In genomic region chr7:130342701-130343380, GRCh38 we compare ENCODE assay signal across 22 cellular contexts. TPM values are rescaled to one million over a fixed set of nuclear protein-coding genes. Genes with fewer than 3 reads are reported as not detected.
A peak's percentile ranks its signal among the peaks of the same experiment; 100 is the strongest.
DNase-seq lines count a peak whose midpoint lies in the region; ATAC-seq, FAIRE-seq and TF ChIP-seq lines count a peak whose summit lies in the region.
"Had no signal": no experiment of that assay in that cellular context is flagged by ENCODE, and none has a peak within 500 bp of the region (broad histone marks: within the 10 kb centered on the region; RNA-seq: fewer than 3 reads in every experiment).

No MANE protein-coding gene starts in this region.

- H3K4me2 ChIP-seq in HepG2 (ENCODE audit: low read depth, low read length): no peak overlapping the region
- H3K4me2 ChIP-seq in neural progenitor cell: no peak overlapping the region
- H3K4me2 ChIP-seq: BLaER1 treated with 17β-estradiol and CSF1 and Interleukin-3, amounts not matched to agents 10 nM and 100 nM had no signal

- H3K27ac ChIP-seq in HepG2 (ENCODE audit: extremely low read length, insufficient read depth, low read length) (no peak overlapping the region), right lobe of liver (no peak overlapping the region), neural progenitor cell (no peak overlapping the region)
- H3K27ac ChIP-seq: BLaER1 treated with 17β-estradiol and CSF1 and Interleukin-3, amounts not matched to agents 10 nM and 100 nM had no signal

- peaks cover 42% of the 10 kb centered on the region for H3K27me3 Mint-ChIP-seq in central memory CD8-positive, alpha-beta T cell
- peaks cover 8% of the 10 kb centered on the region for H3K27me3 Mint-ChIP-seq in neural progenitor cell (ENCODE audit: insufficient read depth, low read depth)

- TF ChIP-seq CTCF in HepG2 (CRISPR knock-in tag; IDR thresholded peaks at IDR 0.05): no peak
- no peak for TF ChIP-seq CTCF in right lobe of liver (IDR thresholded peaks at IDR 0.05)
- TF ChIP-seq CTCF in neural progenitor cell (IDR thresholded peaks at IDR 0.05): no peak
- TF ChIP-seq CTCF in GM10266 (IDR thresholded peaks at IDR 0.05; ENCODE audit: control insufficient read depth, insufficient read depth, low read depth, missing control alignments): no peak

- 3% methylated on average over 3 of the region's 3 CpGs for WGBS in HepG2 (ENCODE audit: low lambda C conversion rate)
- 68% methylated on average over 3 of the region's 3 CpGs for WGBS in right lobe of liver (ENCODE audit: insufficient coverage, low coverage, low lambda C conversion rate, missing lambda C conversion rate)

- H4K20me1 ChIP-seq in HepG2 (ENCODE audit: insufficient read depth, low read length) (no peaks in the 10 kb centered on the region), neural progenitor cell (ENCODE audit: low read depth) (no peaks in the 10 kb centered on the region)
- H4K20me1 ChIP-seq: BLaER1 treated with 17β-estradiol and CSF1 and Interleukin-3, amounts not matched to agents 10 nM and 100 nM had no signal

- intact Hi-C loops in HepG2 (cut with micrococcal nuclease; ENCODE audit: unreplicated experiment) (no loop called here), right lobe of liver (cut with DNase I) (no loop called here)

- BruUV-seq in HepG2 (replicated peaks; lab: Mats Ljungman, UMichigan): no TSS peak

- no peaks in the 10 kb centered on the region for H3K9me3 Mint-ChIP-seq in central memory CD8-positive, alpha-beta T cell
- peaks cover 8% of the 10 kb centered on the region for H3K9me3 Mint-ChIP-seq in neural progenitor cell
- H3K9me3 Mint-ChIP-seq: CD8-positive, alpha-beta memory T cell had no signal

- H3K27me3 ChIP-seq in HepG2 (ENCODE audit: control insufficient read depth in 1 of 2, insufficient read depth in 2 of 2, low read length in 2 of 2): peaks cover 0 to 1% of the 10 kb centered on the region in 2 experiments; a peak in 1 of 5 replicates
- no peaks in the 10 kb centered on the region for H3K27me3 ChIP-seq in right lobe of liver
- no peaks in the 10 kb centered on the region for H3K27me3 ChIP-seq in neural progenitor cell
- H3K27me3 ChIP-seq: BLaER1 treated with 17β-estradiol and CSF1 and Interleukin-3, amounts not matched to agents 10 nM and 100 nM had no signal

- H3K4me3 Mint-ChIP-seq in central memory CD8-positive, alpha-beta T cell: no peak overlapping the region
- no peak overlapping the region for H3K4me3 Mint-ChIP-seq in neural progenitor cell
- H3K4me3 Mint-ChIP-seq: CD4-positive, CD25-positive, alpha-beta regulatory T cell; CD8-positive, alpha-beta memory T cell had no signal

- FAIRE-seq in HepG2 (lab: Jason Lieb, UNC): no peak
- FAIRE-seq: D721Med, GM12878, GM19239 had no signal

- DNase-seq in HepG2 (ENCODE audit: low spot score): no peak
- DNase-seq in right lobe of liver: no peak
- peak; percentile 35 for DNase-seq in SW480 (ENCODE audit: low spot score)
- DNase-seq in central memory CD8-positive, alpha-beta T cell (ENCODE audit: low spot score in 2 of 2): no peak
- DNase-seq in neural progenitor cell (ENCODE audit: low spot score): no peak
- DNase-seq in GM10266 (ENCODE audit: extremely low spot score): no peak
- no peak for DNase-seq in CD1c-positive myeloid dendritic cell (ENCODE audit: extremely low spot score)
- DNase-seq in effector CD8-positive, alpha-beta T cell (lab: John Stamatoyannopoulos, UW): no peak
- DNase-seq: 8988T; CD4-positive, CD25-positive, alpha-beta regulatory T cell; CD8-positive, alpha-beta memory T cell; COR-L47; DMS79 treated with DMSO at 0.1 percent for 48 hours; GF-D8 had no signal

- no peak for TF ChIP-seq RAD21 in HepG2 (CRISPR knock-in tag; IDR thresholded peaks at IDR 0.05)

- POLR2A ChIA-PET in HepG2 (lab: Yijun Ruan, JAX): no interaction called here

- peaks cover 6% of the 10 kb centered on the region; the same call in 1 of the 2 replicates for H3K4me1 ChIP-seq in HepG2 (ENCODE audit: insufficient read depth, low read length)
- no peaks in the 10 kb centered on the region for H3K4me1 ChIP-seq in right lobe of liver
- peaks cover 34% of the 10 kb centered on the region for H3K4me1 ChIP-seq in neural progenitor cell
- H3K4me1 ChIP-seq: BLaER1 treated with 17β-estradiol and CSF1 and Interleukin-3, amounts not matched to agents 10 nM and 100 nM had no signal

- H2AFZ ChIP-seq in HepG2 (ENCODE audit: low read length) (no peak overlapping the region), neural progenitor cell (replicated peaks) (no peak overlapping the region)

- no peaks in the 10 kb centered on the region for H3K4me1 Mint-ChIP-seq in central memory CD8-positive, alpha-beta T cell
- peaks cover 51% of the 10 kb centered on the region for H3K4me1 Mint-ChIP-seq in neural progenitor cell
- H3K4me1 Mint-ChIP-seq: CD8-positive, alpha-beta memory T cell had no signal

- TF ChIP-seq EP300 in HepG2 (IDR thresholded peaks at IDR 0.05; ENCODE audit: low read depth in 2 of 2, low read length in 2 of 2) (no peak), HepG2 (CRISPR knock-in tag; IDR thresholded peaks at IDR 0.05; ENCODE audit: borderline replicate concordance) (no peak)

- H3K9me3 ChIP-seq in HepG2 (ENCODE audit: low read length) (no peaks in the 10 kb centered on the region), right lobe of liver (no peaks in the 10 kb centered on the region), neural progenitor cell (ENCODE audit: low read depth) (no peaks in the 10 kb centered on the region)
- H3K9me3 ChIP-seq: BLaER1 treated with 17β-estradiol and CSF1 and Interleukin-3, amounts not matched to agents 10 nM and 100 nM; HAP-1 had no signal

- peaks cover 24% of the 10 kb centered on the region for H3F3A ChIP-seq in neural progenitor cell (ENCODE audit: low read depth)

- H3K4me3 ChIP-seq in HepG2 (replicated peaks in 1 of 3; ENCODE audit: insufficient read depth in 1 of 3, low read depth in 2 of 3, low read length in 3 of 3): no peak overlapping the region
- no peak overlapping the region for H3K4me3 ChIP-seq in right lobe of liver
- H3K4me3 ChIP-seq in neural progenitor cell: no peak overlapping the region
- H3K4me3 ChIP-seq: BLaER1 treated with 17β-estradiol and CSF1 and Interleukin-3, amounts not matched to agents 10 nM and 100 nM; GM12878; HAP-1 had no signal

- TF ChIP-seq POLR2A in HepG2 (IDR thresholded peaks at IDR 0.05; ENCODE audit: insufficient read depth in 1 of 2, low read depth in 2 of 2, low read length in 2 of 2) (no peak), right lobe of liver (IDR thresholded peaks at IDR 0.05) (no peak)

- H3K79me2 ChIP-seq in HepG2 (ENCODE audit: insufficient read depth, low read length): no peaks in the 10 kb centered on the region
- H3K79me2 ChIP-seq in neural progenitor cell (ENCODE audit: low read depth): no peaks in the 10 kb centered on the region

- H3K36me3 ChIP-seq in HepG2 (replicated peaks in 1 of 2; ENCODE audit: control insufficient read depth in 1 of 2, insufficient read depth in 2 of 2, low read length in 2 of 2) (no peaks in the 10 kb centered on the region), right lobe of liver (no peaks in the 10 kb centered on the region), neural progenitor cell (no peaks in the 10 kb centered on the region)
- H3K36me3 ChIP-seq: BLaER1 treated with 17β-estradiol and CSF1 and Interleukin-3, amounts not matched to agents 10 nM and 100 nM; HAP-1 had no signal

- peak overlapping the region; percentile 47 for H3K27ac Mint-ChIP-seq in central memory CD8-positive, alpha-beta T cell (ENCODE audit: low read depth)
- H3K27ac Mint-ChIP-seq in neural progenitor cell: peak overlapping the region; percentile 47
- H3K27ac Mint-ChIP-seq: CD4-positive, CD25-positive, alpha-beta regulatory T cell; CD8-positive, alpha-beta memory T cell had no signal

- in situ Hi-C loops in HepG2 (cut with HindIII; ENCODE audit: extremely low pct_ligation_motif_present, low pct_unique_long_range_greater_than_20kb): no loop called here

- H3K36me3 Mint-ChIP-seq in central memory CD8-positive, alpha-beta T cell (ENCODE audit: insufficient read depth): no peaks in the 10 kb centered on the region
- no peaks in the 10 kb centered on the region for H3K36me3 Mint-ChIP-seq in neural progenitor cell
- H3K36me3 Mint-ChIP-seq: CD4-positive, CD25-positive, alpha-beta regulatory T cell; CD8-positive, alpha-beta memory T cell had no signal

- no peak for ATAC-seq in HepG2
- ATAC-seq in right lobe of liver: no peak
- no peak for ATAC-seq in central memory CD8-positive, alpha-beta T cell (replicated peaks; ENCODE audit: extremely low read depth, poor library complexity, severe bottlenecking)
- ATAC-seq: GM12878 had no signal

- CTCF ChIA-PET in HepG2 (lab: Yijun Ruan, JAX; ENCODE audit: low intra/inter-chr PET ratio, low total read pairs): no interaction called here

- no peak overlapping the region for H3K9ac ChIP-seq in HepG2 (ENCODE audit: insufficient read depth, low read depth, low read length)
- no peak overlapping the region for H3K9ac ChIP-seq in neural progenitor cell
- H3K9ac ChIP-seq: BLaER1 treated with 17β-estradiol and CSF1 and Interleukin-3, amounts not matched to agents 10 nM and 100 nM had no signal

RNA-seq across cellular contexts. Expression of gene CPA5, which starts 1.8 kb away (rescaled TPM):
- total RNA-seq in HepG2 (2016; rRNA removed; fragmentation: Illumina TruSeq; extraction: Trizol) (not detected in 2 replicates), right lobe of liver (not detected), neural progenitor cell (ENCODE audit: low replicate concordance) (0.50 TPM in 1 of 2 replicates, not detected in the other)
- not detected in 2 replicates for total RNA-seq in HepG2 (2016; cell fraction: cytosol; rRNA removed; fragmentation: Illumina TruSeq; extraction: Trizol; ENCODE audit: low read depth)
- not detected in 2 replicates for total RNA-seq in HepG2 (2016; cell fraction: insoluble cytoplasmic fraction; rRNA removed; fragmentation: Illumina TruSeq; extraction: Trizol)
- total RNA-seq in HepG2 (2016; cell fraction: membrane; rRNA removed; fragmentation: Illumina TruSeq; extraction: Trizol): not detected in 2 replicates
- total RNA-seq in HepG2 (2016; cell fraction: nucleus; rRNA removed; fragmentation: Illumina TruSeq; extraction: Trizol): not detected in 2 replicates
- 0.30 and 0.48 TPM in 2 replicates for polyA plus RNA-seq in HepG2 (2011; rRNA removed)
- polyA plus RNA-seq in HepG2 (2011; cell fraction: cytosol; rRNA removed): 0.20 and 0.21 TPM in 2 replicates
- 1.4 and 1.6 TPM in 2 replicates for polyA plus RNA-seq in HepG2 (2011; cell fraction: nucleus; rRNA removed)
- polyA plus RNA-seq in HepG2 (2012): 0.59 TPM in 1 of 2 replicates, not detected in the other
- 0.19 TPM in 1 of 2 replicates, not detected in the other for polyA plus RNA-seq in HepG2 (2016; cell fraction: cytosol; fragmentation: Illumina TruSeq; extraction: Trizol; ENCODE audit: low read depth)
- polyA plus RNA-seq in HepG2 (2016; cell fraction: insoluble cytoplasmic fraction; fragmentation: Illumina TruSeq; extraction: Trizol; ENCODE audit: low read depth): not detected in 2 replicates
- polyA plus RNA-seq in HepG2 (2016; cell fraction: membrane; fragmentation: Illumina TruSeq; extraction: Trizol; ENCODE audit: low read depth): 0.30 TPM in 1 of 2 replicates, not detected in the other
- not detected in 2 replicates for polyA plus RNA-seq in HepG2 (2016; cell fraction: nucleus; fragmentation: Illumina TruSeq; extraction: Trizol; ENCODE audit: insufficient read depth, low read depth)
- polyA minus RNA-seq in HepG2 (2011; rRNA and poly(A)+ RNA removed; ENCODE audit: low replicate concordance): 1.0 TPM in 1 of 2 replicates, not detected in the other
- polyA minus RNA-seq in HepG2 (2011; cell fraction: cytosol; rRNA and poly(A)+ RNA removed): not detected in 2 replicates
- polyA minus RNA-seq in HepG2 (2011; cell fraction: nucleus; rRNA and poly(A)+ RNA removed): not detected in 2 replicates
- total RNA-seq: A673, H4, HT-29 had no signal

RNA-seq across cellular contexts. Expression of gene CPA1, which starts 37.5 kb away (rescaled TPM):
- total RNA-seq in HepG2 (2016; rRNA removed; fragmentation: Illumina TruSeq; extraction: Trizol): 0.20 TPM in 1 of 2 replicates, not detected in the other
- total RNA-seq in HepG2 (2016; cell fraction: cytosol; rRNA removed; fragmentation: Illumina TruSeq; extraction: Trizol; ENCODE audit: low read depth): 0.20 and 0.35 TPM in 2 replicates
- total RNA-seq in HepG2 (2016; cell fraction: insoluble cytoplasmic fraction; rRNA removed; fragmentation: Illumina TruSeq; extraction: Trizol): not detected in 2 replicates
- 0.34 TPM in 1 of 2 replicates, not detected in the other for total RNA-seq in HepG2 (2016; cell fraction: membrane; rRNA removed; fragmentation: Illumina TruSeq; extraction: Trizol)
- total RNA-seq in HepG2 (2016; cell fraction: nucleus; rRNA removed; fragmentation: Illumina TruSeq; extraction: Trizol): not detected in 2 replicates
- polyA plus RNA-seq in HepG2 (2011; rRNA removed): 0.57 and 0.58 TPM in 2 replicates
- polyA plus RNA-seq in HepG2 (2011; cell fraction: cytosol; rRNA removed): 0.42 and 0.77 TPM in 2 replicates
- 1.2 and 2.4 TPM in 2 replicates for polyA plus RNA-seq in HepG2 (2011; cell fraction: nucleus; rRNA removed)
- polyA plus RNA-seq in HepG2 (2012): 0.16 TPM in 1 of 2 replicates, not detected in the other
- 0.17 and 0.27 TPM in 2 replicates for polyA plus RNA-seq in HepG2 (2016; cell fraction: cytosol; fragmentation: Illumina TruSeq; extraction: Trizol; ENCODE audit: low read depth)
- 0.22 TPM in 1 of 2 replicates, not detected in the other for polyA plus RNA-seq in HepG2 (2016; cell fraction: insoluble cytoplasmic fraction; fragmentation: Illumina TruSeq; extraction: Trizol; ENCODE audit: low read depth)
- 0.14 TPM in 1 of 2 replicates, not detected in the other for polyA plus RNA-seq in HepG2 (2016; cell fraction: membrane; fragmentation: Illumina TruSeq; extraction: Trizol; ENCODE audit: low read depth)
- not detected in 2 replicates for polyA plus RNA-seq in HepG2 (2016; cell fraction: nucleus; fragmentation: Illumina TruSeq; extraction: Trizol; ENCODE audit: insufficient read depth, low read depth)
- not detected in 2 replicates for polyA minus RNA-seq in HepG2 (2011; rRNA and poly(A)+ RNA removed; ENCODE audit: low replicate concordance)
- not detected in 2 replicates for polyA minus RNA-seq in HepG2 (2011; cell fraction: cytosol; rRNA and poly(A)+ RNA removed)
- 0.90 and 1.2 TPM in 2 replicates for polyA minus RNA-seq in HepG2 (2011; cell fraction: nucleus; rRNA and poly(A)+ RNA removed)
- not detected for total RNA-seq in right lobe of liver
- not detected in 2 replicates for total RNA-seq in neural progenitor cell (ENCODE audit: low replicate concordance)
- total RNA-seq: A673; CD4-positive, CD25-positive, alpha-beta regulatory T cell; CD8-positive, alpha-beta memory T cell; H4; HT-29 had no signal
- polyA plus RNA-seq: CD8-positive, alpha-beta memory T cell; GM12878 had no signal

RNA-seq across cellular contexts. Expression of gene CPA4, which starts 49.9 kb away (rescaled TPM):
- total RNA-seq in HepG2 (2016; rRNA removed; fragmentation: Illumina TruSeq; extraction: Trizol): 0.17 and 0.22 TPM in 2 replicates
- not detected in 2 replicates for total RNA-seq in HepG2 (2016; cell fraction: cytosol; rRNA removed; fragmentation: Illumina TruSeq; extraction: Trizol; ENCODE audit: low read depth)
- total RNA-seq in HepG2 (2016; cell fraction: insoluble cytoplasmic fraction; rRNA removed; fragmentation: Illumina TruSeq; extraction: Trizol): 0.24 TPM in 2 replicates
- 0.06 TPM in 1 of 2 replicates, not detected in the other for total RNA-seq in HepG2 (2016; cell fraction: membrane; rRNA removed; fragmentation: Illumina TruSeq; extraction: Trizol)
- total RNA-seq in HepG2 (2016; cell fraction: nucleus; rRNA removed; fragmentation: Illumina TruSeq; extraction: Trizol): 0.88 and 1.2 TPM in 2 replicates
- polyA plus RNA-seq in HepG2 (2011; rRNA removed): 0.20 and 0.39 TPM in 2 replicates
- 0.11 and 0.32 TPM in 2 replicates for polyA plus RNA-seq in HepG2 (2011; cell fraction: cytosol; rRNA removed)
- polyA plus RNA-seq in HepG2 (2011; cell fraction: nucleus; rRNA removed): 0.27 and 0.93 TPM in 2 replicates
- not detected in 2 replicates for polyA plus RNA-seq in HepG2 (2012)
- polyA plus RNA-seq in HepG2 (2016; cell fraction: cytosol; fragmentation: Illumina TruSeq; extraction: Trizol; ENCODE audit: low read depth): not detected in 2 replicates
- 0.58 TPM in 1 of 2 replicates, not detected in the other for polyA plus RNA-seq in HepG2 (2016; cell fraction: insoluble cytoplasmic fraction; fragmentation: Illumina TruSeq; extraction: Trizol; ENCODE audit: low read depth)
- polyA plus RNA-seq in HepG2 (2016; cell fraction: membrane; fragmentation: Illumina TruSeq; extraction: Trizol; ENCODE audit: low read depth): not detected in 2 replicates
- polyA plus RNA-seq in HepG2 (2016; cell fraction: nucleus; fragmentation: Illumina TruSeq; extraction: Trizol; ENCODE audit: insufficient read depth, low read depth): 0.86 and 1.1 TPM in 2 replicates
- polyA minus RNA-seq in HepG2 (2011; rRNA and poly(A)+ RNA removed; ENCODE audit: low replicate concordance): 0.12 and 15.7 TPM in 2 replicates
- polyA minus RNA-seq in HepG2 (2011; cell fraction: cytosol; rRNA and poly(A)+ RNA removed): 0.49 TPM in 1 of 2 replicates, not detected in the other
- polyA minus RNA-seq in HepG2 (2011; cell fraction: nucleus; rRNA and poly(A)+ RNA removed): 0.50 TPM in 1 of 2 replicates, not detected in the other
- not detected for total RNA-seq in right lobe of liver
- not detected in 2 replicates for total RNA-seq in neural progenitor cell (ENCODE audit: low replicate concordance)
- total RNA-seq: A673; CD4-positive, CD25-positive, alpha-beta regulatory T cell; CD8-positive, alpha-beta memory T cell; HT-29 had no signal
- polyA plus RNA-seq: CD4-positive, CD25-positive, alpha-beta regulatory T cell; CD8-positive, alpha-beta memory T cell had no signal
